ENCODE assay signal across 8 cellular contexts in the genomic region with DNA sequence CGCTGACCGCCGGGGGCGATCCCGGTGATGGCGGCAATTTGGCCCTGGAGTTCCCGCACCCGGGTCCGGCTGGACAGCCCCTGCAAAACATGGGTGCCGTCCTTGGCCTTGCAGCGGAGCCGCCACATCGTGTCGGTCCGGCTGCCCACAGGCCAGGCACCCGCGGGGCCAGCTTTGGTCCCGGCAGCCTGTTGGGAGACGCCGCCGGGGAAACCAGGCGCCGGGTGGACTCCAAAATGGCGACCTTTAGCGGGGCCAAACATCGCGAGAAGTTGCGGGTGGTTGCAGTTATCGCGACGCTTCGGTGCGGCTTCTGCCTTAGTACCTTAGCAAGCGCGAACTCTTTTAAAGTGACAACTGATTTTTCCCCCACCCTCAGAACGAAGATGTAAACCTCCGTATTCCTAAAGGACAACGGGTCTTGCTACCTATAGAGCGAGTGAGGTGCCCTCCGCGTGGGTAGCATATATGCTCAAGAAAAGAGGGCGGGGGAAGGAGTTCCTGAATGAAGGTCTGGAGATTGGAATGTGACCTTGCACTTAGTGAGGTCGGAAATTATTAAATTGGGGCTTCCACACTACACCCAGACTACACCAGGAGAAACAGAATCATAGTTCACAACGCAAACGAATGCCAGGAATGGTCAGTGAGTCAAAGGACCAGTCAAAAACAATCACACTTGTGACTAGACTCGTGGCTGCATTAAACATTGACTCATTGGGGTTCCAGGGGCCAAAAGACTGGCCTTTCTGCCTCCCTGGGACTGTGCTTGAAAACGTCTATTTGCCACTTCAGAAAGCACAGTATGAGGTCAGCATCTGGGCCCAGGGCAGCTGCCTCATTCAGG. TPM values are rescaled to one million over a fixed set of nuclear protein-coding genes. Genes with fewer than 3 reads are reported as not detected.
DNase-seq lines count a peak whose midpoint lies in the region; ATAC-seq, FAIRE-seq and TF ChIP-seq lines count a peak whose summit lies in the region.

A gene (minus strand): TSS at position 441 of the 847 bp plus-strand sequence. CDS start 178 bp downstream, at position 263.

- H4K5ac ChIP-seq in H9 (ENCODE audit: insufficient read length, low read depth, low read length), result peak within 1 kb of the TSS; percentile 33

- H3K36me3 ChIP-seq in DOHH2 (ENCODE audit: control insufficient read depth, low read length) (peaks cover 26% of the 10 kb centered on the region), SU-DHL-6 (ENCODE audit: low read length) (no peaks in the 10 kb centered on the region), cardiac muscle cell (peaks cover 10% of the 10 kb centered on the region), pancreas (peaks cover 0 to 15% (median 0%) of the 10 kb centered on the region in 3 donors), thymus (ENCODE audit: control insufficient read depth, insufficient read depth) (peaks cover 4% of the 10 kb centered on the region)

- no peak within 1 kb of the TSS for H3K56ac ChIP-seq in H9 (ENCODE audit: insufficient read length, low read depth, low read length)

- H3K9me3 ChIP-seq in DOHH2 (ENCODE audit: control insufficient read depth, insufficient read depth, low read length) (peaks cover 4% of the 10 kb centered on the region; the same call in 1 of the 2 replicates), H9 (ENCODE audit: control insufficient read depth, low read depth, low read length) (no peaks in the 10 kb centered on the region), SU-DHL-6 (ENCODE audit: insufficient read depth, low read length) (no peaks in the 10 kb centered on the region), cardiac muscle cell (ENCODE audit: low read depth) (no peaks in the 10 kb centered on the region), pancreas (no peaks in the 10 kb centered on the region), thymus (ENCODE audit: control insufficient read depth) (no peaks in the 10 kb centered on the region)

- no peaks in the 10 kb centered on the region for H3K79me1 ChIP-seq in H9 (ENCODE audit: insufficient read depth, low read depth, low read length, poor library complexity, severe bottlenecking)

- no peak within 1 kb of the TSS for H3K23ac ChIP-seq in H9 (ENCODE audit: insufficient read length, low read depth, low read length)

- H3F3A ChIP-seq in DOHH2 (ENCODE audit: control insufficient read depth, insufficient read depth) (peaks cover 4% of the 10 kb centered on the region; the same call in 1 of the 2 replicates), SU-DHL-6 (ENCODE audit: insufficient read depth) (0 out of 2 replicates have a peak, but pooled peaks cover 3% of the 10 kb centered on the region)

- peak within 1 kb of the TSS; percentile 99 to 100 for H3K4me3 Mint-ChIP-seq in H9

- H4K8ac ChIP-seq in H9 (replicated peaks; ENCODE audit: insufficient read length, low read depth, low read length), result no peak within 1 kb of the TSS

- H3K9me2 ChIP-seq in DOHH2 (replicated peaks; ENCODE audit: control insufficient read depth, low read length) (no peaks in the 10 kb centered on the region), SU-DHL-6 (replicated peaks; ENCODE audit: insufficient read depth, low read length) (no peaks in the 10 kb centered on the region)

- ATAC-seq in pancreas, result peak; percentile 63 to 77 (median 74)

- no peak within 1 kb of the TSS for H2BK20ac ChIP-seq in H9 (ENCODE audit: low read depth, low read length, poor library complexity, severe bottlenecking)

- H2BK12ac ChIP-seq in H9 (ENCODE audit: insufficient read length, low read depth, low read length), result no peak within 1 kb of the TSS

- H3K4ac ChIP-seq in H9 (ENCODE audit: low read depth, low read length), result no peak within 1 kb of the TSS

- peak within 1 kb of the TSS; percentile 96 for H3K18ac ChIP-seq in H9 (ENCODE audit: insufficient read length, low read depth, low read length)

- peak; percentile 91 for DNase-seq in H9
- peak; percentile 93 to 100 (median 95) for DNase-seq in NCI-H1417 (lab: John Stamatoyannopoulos, UW)
- peak; percentile 75 for DNase-seq in activated naive CD8-positive, alpha-beta T cell treated with anti-CD3 and anti-CD28 coated beads, Interleukin-2, amount 50 U/mL, for 16 hours (ENCODE audit: low read depth, low spot score)
- DNase-seq in cardiac muscle cell (ENCODE audit: low read depth in 1 of 2, low spot score in 1 of 2), result peak; percentile 94 to 95
- DNase-seq in pancreas, result peak; percentile 90 to 96 (median 94)

- H3K36me3 Mint-ChIP-seq in H9 (ENCODE audit: insufficient read depth in 1 of 3, low read depth in 3 of 3), result peaks cover 13 to 27% (median 20%) of the 10 kb centered on the region in 3 experiments; a peak in 6 of 7 replicates

- peaks cover 39% of the 10 kb centered on the region for H3K27me3 ChIP-seq in DOHH2 (ENCODE audit: control insufficient read depth, low read length)
- no peaks in the 10 kb centered on the region for H3K27me3 ChIP-seq in H9 (ENCODE audit: insufficient read depth, low read length)
- no peaks in the 10 kb centered on the region for H3K27me3 ChIP-seq in SU-DHL-6 (ENCODE audit: low read length)
- no peaks in the 10 kb centered on the region for H3K27me3 ChIP-seq in cardiac muscle cell
- no peaks in the 10 kb centered on the region for H3K27me3 ChIP-seq in pancreas
- no peaks in the 10 kb centered on the region for H3K27me3 ChIP-seq in thymus (ENCODE audit: control insufficient read depth, insufficient read depth)

- peak within 1 kb of the TSS; percentile 94 for H3K14ac ChIP-seq in H9 (ENCODE audit: insufficient read depth, low read length)

- H2AK5ac ChIP-seq in H9 (ENCODE audit: insufficient read length, low read length), result no peak within 1 kb of the TSS

- H3K4me1 ChIP-seq in DOHH2 (ENCODE audit: control insufficient read depth, low read length), result peaks cover 18% of the 10 kb centered on the region
- peaks cover 3% of the 10 kb centered on the region; the same call in 1 of the 2 replicates for H3K4me1 ChIP-seq in H9 (ENCODE audit: insufficient read depth, low read length)
- H3K4me1 ChIP-seq in cardiac muscle cell (ENCODE audit: low read depth), result peaks cover 23% of the 10 kb centered on the region
- peaks cover 11 to 36% (median 35%) of the 10 kb centered on the region in 3 donors for H3K4me1 ChIP-seq in pancreas
- peaks cover 10% of the 10 kb centered on the region for H3K4me1 ChIP-seq in thymus (ENCODE audit: control insufficient read depth, insufficient read depth, low read length)

- H2AFZ ChIP-seq in H9 (ENCODE audit: low read length) (peak within 1 kb of the TSS; percentile 100), SU-DHL-6 (ENCODE audit: low read depth, low read length, severe bottlenecking) (peak within 1 kb of the TSS; percentile 37)

- no CpG with 5 or more reads among the region's 47 CpGs for WGBS in H9 (ENCODE audit: extremely low coverage, insufficient read length, low lambda C conversion rate)
- WGBS in pancreas, 2 donors, result 2 to 3% methylated on average over 47 of the region's 47 CpGs
- 11% methylated on average over 47 of the region's 47 CpGs for WGBS in thymus

- H3K27ac Mint-ChIP-seq in H9, result peak within 1 kb of the TSS; percentile 99

- peak within 1 kb of the TSS; percentile 18; the same call in 1 of the 2 replicates for H3K27ac ChIP-seq in DOHH2 (ENCODE audit: low read depth, low read length)
- H3K27ac ChIP-seq in H9 (ENCODE audit: insufficient read length, low read depth, low read length), result peak within 1 kb of the TSS; percentile 77
- H3K27ac ChIP-seq in SU-DHL-6 (ENCODE audit: low read depth, low read length), result no peak within 1 kb of the TSS
- H3K27ac ChIP-seq in cardiac muscle cell, result peak within 1 kb of the TSS; percentile 86
- peak within 1 kb of the TSS; percentile 70 to 94 (median 83) for H3K27ac ChIP-seq in pancreas
- H3K27ac ChIP-seq in thymus (ENCODE audit: low read depth), result peak within 1 kb of the TSS; percentile 88

- peak within 1 kb of the TSS; percentile 79 for H3K4me2 ChIP-seq in DOHH2 (ENCODE audit: low read length)
- H3K4me2 ChIP-seq in H9 (ENCODE audit: insufficient read depth, insufficient read length, low read length), result peak within 1 kb of the TSS; percentile 63
- H3K4me2 ChIP-seq in SU-DHL-6 (ENCODE audit: low read depth, low read length, poor library complexity, severe bottlenecking), result no peak within 1 kb of the TSS

- H3K9me3 Mint-ChIP-seq in H9, result no peaks in the 10 kb centered on the region; a peak in 1 of 5 replicates

- no peak within 1 kb of the TSS for H3T11ph ChIP-seq in H9 (ENCODE audit: low read length)

- peak within 1 kb of the TSS; percentile 98 for H3K9ac ChIP-seq in H9 (ENCODE audit: extremely low read depth, insufficient read length, low read length)
- H3K9ac ChIP-seq in SU-DHL-6 (ENCODE audit: low read length), result no peak within 1 kb of the TSS

- H3K27me3 Mint-ChIP-seq in H9 (ENCODE audit: low read depth), result peaks cover 1% of the 10 kb centered on the region

- FAIRE-seq in pancreas (lab: Jason Lieb, UNC), result no peak

- H4K20me1 ChIP-seq in DOHH2 (ENCODE audit: control insufficient read depth, insufficient read depth, low read depth, low read length) (no peaks in the 10 kb centered on the region), H9 (ENCODE audit: control insufficient read depth, insufficient read depth, insufficient read length) (no peaks in the 10 kb centered on the region), SU-DHL-6 (ENCODE audit: low read depth, low read length) (no peaks in the 10 kb centered on the region)

- H2BK5ac ChIP-seq in H9 (ENCODE audit: insufficient read length, low read length), result peak within 1 kb of the TSS; percentile 9

- peaks cover 11% of the 10 kb centered on the region for H3K23me2 ChIP-seq in H9 (ENCODE audit: insufficient read length, low read depth, low read length, poor library complexity, severe bottlenecking)

- H2BK15ac ChIP-seq in H9 (ENCODE audit: low read depth, low read length), result no peak within 1 kb of the TSS

- TF ChIP-seq CTCF in DOHH2 (IDR thresholded peaks at IDR 0.05; ENCODE audit: low read depth, low read length, poor library complexity, severe bottlenecking), result no peak
- TF ChIP-seq CTCF in H9 (conservative IDR thresholded peaks at IDR 0.05), result no peak
- TF ChIP-seq CTCF in SU-DHL-6 (IDR thresholded peaks at IDR 0.05; ENCODE audit: insufficient read depth, low read length, poor library complexity, severe bottlenecking), result no peak
- no peak for TF ChIP-seq CTCF in cardiac muscle cell (IDR thresholded peaks at IDR 0.05; ENCODE audit: low read depth, low read length)
- TF ChIP-seq CTCF in pancreas (IDR thresholded peaks at IDR 0.05), result no peak

- intact Hi-C loops in pancreas (cut with DNase I), result no loop called here

- H3K79me2 ChIP-seq in DOHH2 (ENCODE audit: control insufficient read depth, low read length) (peaks cover 44% of the 10 kb centered on the region), H9 (ENCODE audit: insufficient read depth, low read length) (peaks cover 10% of the 10 kb centered on the region; the same call in 1 of the 2 replicates), SU-DHL-6 (ENCODE audit: insufficient read depth, low read length) (no peaks in the 10 kb centered on the region)

- peaks cover 36 to 40% of the 10 kb centered on the region in 2 experiments for H3K4me1 Mint-ChIP-seq in H9

- no peak within 1 kb of the TSS for H4K91ac ChIP-seq in H9 (ENCODE audit: insufficient read length, low read depth, low read length)

- peak within 1 kb of the TSS; percentile 88 for H3K4me3 ChIP-seq in DOHH2 (ENCODE audit: low read length)
- no peak within 1 kb of the TSS for H3K4me3 ChIP-seq in SU-DHL-6 (ENCODE audit: insufficient read depth, low read length, poor library complexity, severe bottlenecking)
- H3K4me3 ChIP-seq in cardiac muscle cell, result peak within 1 kb of the TSS; percentile 61
- peak within 1 kb of the TSS; percentile 67 to 96 (median 88) for H3K4me3 ChIP-seq in pancreas
- H3K4me3 ChIP-seq in thymus (ENCODE audit: low read length), result peak within 1 kb of the TSS; percentile 99

- no peak within 1 kb of the TSS for H2BK120ac ChIP-seq in H9 (ENCODE audit: low read depth, low read length, poor library complexity, severe bottlenecking)

RNA-seq across cellular contexts. Expression of the gene that starts here (rescaled TPM):
- total RNA-seq in H9 (2021), result 8.6 and 9.4 TPM in 2 replicates
- 6.8 and 8.8 TPM in 2 replicates for total RNA-seq in cardiac muscle cell
- polyA plus RNA-seq in cardiac muscle cell, result 3.8 and 4.3 TPM in 2 replicates
- total RNA-seq in pancreas, result 1 to 10 TPM; 1.8 to 4.0 (median 2.3) TPM
- polyA plus RNA-seq in pancreas, result 1 to 10 TPM; 1.1 to 2.4 TPM
- 10.5 TPM for polyA plus RNA-seq in thymus
